In genomic region chr5:5540065-5540464, GRCh38 we compare ENCODE assay signal across 25 cellular contexts.
DNase-seq lines count a peak whose midpoint lies in the region; ATAC-seq, FAIRE-seq and TF ChIP-seq lines count a peak whose summit lies in the region.
"Had no signal": no experiment of that assay in that cellular context is flagged by ENCODE, and none has a peak within 500 bp of the region (broad histone marks: within the 10 kb centered on the region; RNA-seq: fewer than 3 reads in every experiment).

No MANE protein-coding gene starts in this region.

- peaks cover 10% of the 10 kb centered on the region for H3K9me3 Mint-ChIP-seq in neural crest cell
- H3K9me3 Mint-ChIP-seq: CD4-positive, alpha-beta memory T cell; CD8-positive, alpha-beta memory T cell had no signal

- H3K27ac Mint-ChIP-seq in neural crest cell (ENCODE audit: unreplicated experiment), result peak overlapping the region; percentile 51
- H3K27ac Mint-ChIP-seq: CD14-positive monocyte; CD4-positive, alpha-beta memory T cell; CD4-positive, CD25-positive, alpha-beta regulatory T cell had no signal

- no peaks in the 10 kb centered on the region for H3F3A ChIP-seq in smooth muscle cell (ENCODE audit: low read depth)

- H3K4me3 Mint-ChIP-seq in neural crest cell, result no peak overlapping the region
- H3K4me3 Mint-ChIP-seq: CD14-positive monocyte; CD4-positive, alpha-beta memory T cell; CD4-positive, CD25-positive, alpha-beta regulatory T cell; CD8-positive, alpha-beta memory T cell had no signal

- H3K4me1 Mint-ChIP-seq in neural crest cell, result peaks cover 5% of the 10 kb centered on the region
- H3K4me1 Mint-ChIP-seq: CD14-positive monocyte; CD4-positive, alpha-beta memory T cell; CD4-positive, CD25-positive, alpha-beta regulatory T cell; CD8-positive, alpha-beta memory T cell had no signal

- H3K27me3 Mint-ChIP-seq in neural crest cell (ENCODE audit: low read depth), result no peaks in the 10 kb centered on the region

- no peak overlapping the region for H2AFZ ChIP-seq in smooth muscle cell (ENCODE audit: low read depth)

- no peaks in the 10 kb centered on the region for H3K79me2 ChIP-seq in smooth muscle cell (ENCODE audit: low read depth)

- no peak for ATAC-seq in GM21723 (IDR thresholded peaks at IDR 0.05; ENCODE audit: unreplicated experiment)

- no peak for TF ChIP-seq CTCF in HEK293 (tag by site-specific recombination; IDR thresholded peaks at IDR 0.05)
- no peak for TF ChIP-seq CTCF in neural crest cell (conservative IDR thresholded peaks at IDR 0.05)
- no peak for TF ChIP-seq CTCF in smooth muscle cell (IDR thresholded peaks at IDR 0.05; ENCODE audit: borderline replicate concordance, insufficient read depth, poor library complexity, severe bottlenecking)

- WGBS in smooth muscle cell (ENCODE audit: low lambda C conversion rate), result 80% methylated on average over 4 of the region's 4 CpGs

- H3K36me3 ChIP-seq in HEK293 (ENCODE audit: control insufficient read depth in 2 of 2, insufficient read depth in 1 of 2, low read length in 2 of 2) (no peaks in the 10 kb centered on the region), smooth muscle cell (ENCODE audit: low read depth) (no peaks in the 10 kb centered on the region)
- H3K36me3 ChIP-seq: BE2C, BLaER1 had no signal

- no peaks in the 10 kb centered on the region for H4K20me1 ChIP-seq in smooth muscle cell (ENCODE audit: low read depth)
- H4K20me1 ChIP-seq: BLaER1 had no signal

- FAIRE-seq in HTR-8/SVneo (lab: Jason Lieb, UNC), result peak; percentile 64
- peak; percentile 84 for FAIRE-seq in urothelium cell line (lab: Jason Lieb, UNC)
- FAIRE-seq: A204.1, D721Med, G401.6, GM12891, GM19239 had no signal

- POLR2A ChIA-PET in HEK293 (lab: Yijun Ruan, JAX), result no interaction called here

- H3K4me2 ChIP-seq in smooth muscle cell, result no peak overlapping the region
- H3K4me2 ChIP-seq: BLaER1 had no signal

- DNase-seq in HTR-8/SVneo (ENCODE audit: insufficient read length, low spot score) (no peak), neural crest cell (ENCODE audit: low read depth, low spot score) (no peak), urothelium cell line (ENCODE audit: low spot score) (no peak), smooth muscle cell (lab: John Stamatoyannopoulos, UW; ENCODE audit: unreplicated experiment) (no peak), COR-L47 (lab: John Stamatoyannopoulos, UW) (no peak)
- DNase-seq: 8988T; ACHN; BE2C; C1 segment of cervical spinal cord; Caco-2; Calu3; CD4-positive, alpha-beta memory T cell; CD4-positive, CD25-positive, alpha-beta regulatory T cell; CD8-positive, alpha-beta memory T cell; DMS79 treated with DMSO at 0.1 percent for 48 hours; GF-D8 had no signal

- H3K9me3 ChIP-seq in HEK293 (ENCODE audit: control insufficient read depth, insufficient read depth, low read depth, low read length) (no peaks in the 10 kb centered on the region), smooth muscle cell (replicated peaks; ENCODE audit: low read depth) (no peaks in the 10 kb centered on the region)
- H3K9me3 ChIP-seq: BE2C, BLaER1, Caco-2 had no signal

- H3K4me3 ChIP-seq in HEK293 (ENCODE audit: low read depth, low read length), result no peak overlapping the region
- H3K4me3 ChIP-seq in smooth muscle cell, result no peak overlapping the region
- H3K4me3 ChIP-seq: BLaER1 had no signal

- H3K36me3 Mint-ChIP-seq in neural crest cell (ENCODE audit: low read depth), result no peaks in the 10 kb centered on the region
- H3K36me3 Mint-ChIP-seq: CD14-positive monocyte; CD4-positive, CD25-positive, alpha-beta regulatory T cell; CD8-positive, alpha-beta memory T cell had no signal

- H3K9ac ChIP-seq in smooth muscle cell (ENCODE audit: low read depth), result no peak overlapping the region
- H3K9ac ChIP-seq: BLaER1 had no signal

- CTCF ChIA-PET in HEK293 (lab: Yijun Ruan, JAX), result interaction anchor here (0.6 kb wide), 1 partner anchor 671 kb away, joined by 3 read pairs; no protein-coding TSS in a partner anchor

- no peaks in the 10 kb centered on the region for H3K27me3 ChIP-seq in smooth muscle cell (ENCODE audit: low read depth)
- H3K27me3 ChIP-seq: BE2C, BLaER1 had no signal

- H3K4me1 ChIP-seq in HEK293 (ENCODE audit: control insufficient read depth, insufficient read depth, low read length), result no peaks in the 10 kb centered on the region
- no peaks in the 10 kb centered on the region for H3K4me1 ChIP-seq in smooth muscle cell (ENCODE audit: low read depth)

- H3K27ac ChIP-seq in HEK293 (ENCODE audit: extremely low read depth, low read depth, low read length), result no peak overlapping the region
- no peak overlapping the region for H3K27ac ChIP-seq in smooth muscle cell (ENCODE audit: low read depth)
- H3K27ac ChIP-seq: BLaER1 had no signal

TF ChIP-seq in HEK293, 187 proteins besides CTCF, POLR2A, EP300 and RAD21:
- TF ChIP-seq KLF10 (tag by site-specific recombination; IDR thresholded peaks at IDR 0.05) (no peak), ZNF23 (tag by site-specific recombination; IDR thresholded peaks at IDR 0.05; ENCODE audit: borderline replicate concordance) (0 out of 2 replicates have a peak, but pooled peaks have one; percentile 43)
- TF ChIP-seq, protein P1, sequence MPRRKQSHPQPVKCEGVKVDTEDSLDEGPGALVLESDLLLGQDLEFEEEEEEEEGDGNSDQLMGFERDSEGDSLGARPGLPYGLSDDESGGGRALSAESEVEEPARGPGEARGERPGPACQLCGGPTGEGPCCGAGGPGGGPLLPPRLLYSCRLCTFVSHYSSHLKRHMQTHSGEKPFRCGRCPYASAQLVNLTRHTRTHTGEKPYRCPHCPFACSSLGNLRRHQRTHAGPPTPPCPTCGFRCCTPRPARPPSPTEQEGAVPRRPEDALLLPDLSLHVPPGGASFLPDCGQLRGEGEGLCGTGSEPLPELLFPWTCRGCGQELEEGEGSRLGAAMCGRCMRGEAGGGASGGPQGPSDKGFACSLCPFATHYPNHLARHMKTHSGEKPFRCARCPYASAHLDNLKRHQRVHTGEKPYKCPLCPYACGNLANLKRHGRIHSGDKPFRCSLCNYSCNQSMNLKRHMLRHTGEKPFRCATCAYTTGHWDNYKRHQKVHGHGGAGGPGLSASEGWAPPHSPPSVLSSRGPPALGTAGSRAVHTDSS (tag by site-specific recombination; IDR thresholded peaks at IDR 0.05), result peak; percentile 89
